In genomic region chr13:111491659-111492058, GRCh38 we compare ENCODE assay signal across 17 cellular contexts.
A peak's percentile ranks its signal among the peaks of the same experiment; 100 is the strongest.
DNase-seq lines count a peak whose midpoint lies in the region; ATAC-seq and TF ChIP-seq lines count a peak whose summit lies in the region.
"Had no signal": no experiment of that assay in that cellular context is flagged by ENCODE, and none has a peak within 500 bp of the region (broad histone marks: within the 10 kb centered on the region; RNA-seq: fewer than 3 reads in every experiment).

No MANE protein-coding gene starts in this region.

- H3K4me3 Mint-ChIP-seq in activated CD8-positive, alpha-beta memory T cell treated with anti-CD3 and anti-CD28 coated beads, Interleukin-2, amount 10 ng/mL, durations not matched to agents 7 days and 5 days, result no peak overlapping the region
- H3K4me3 Mint-ChIP-seq in type B pancreatic cell, result no peak overlapping the region
- H3K4me3 Mint-ChIP-seq: CD4-positive, alpha-beta T cell; H9 had no signal

- H3K27ac ChIP-seq in prostate gland, result no peak overlapping the region
- H3K27ac ChIP-seq: 22Rv1, A549, C4-2B had no signal

- no peak overlapping the region for H3K27ac Mint-ChIP-seq in activated CD8-positive, alpha-beta memory T cell treated with anti-CD3 and anti-CD28 coated beads, Interleukin-2, amount 10 ng/mL, durations not matched to agents 7 days and 5 days
- no peak overlapping the region for H3K27ac Mint-ChIP-seq in type B pancreatic cell
- H3K27ac Mint-ChIP-seq: CD4-positive, alpha-beta T cell; H9 had no signal

- no peak for TF ChIP-seq POLR2A in prostate gland (IDR thresholded peaks at IDR 0.05)

- H3K36me3 ChIP-seq in prostate gland, result no peaks in the 10 kb centered on the region

- no peaks in the 10 kb centered on the region for H3K27me3 ChIP-seq in prostate gland (replicated peaks; ENCODE audit: insufficient read depth)

- TF ChIP-seq CTCF in type B pancreatic cell (conservative IDR thresholded peaks at IDR 0.05) (no peak), prostate gland (IDR thresholded peaks at IDR 0.05) (no peak), omental fat pad (IDR thresholded peaks at IDR 0.05) (no peak)

- CTCF ChIA-PET in activated CD8-positive, alpha-beta memory T cell treated with anti-CD3 and anti-CD28 coated beads, Interleukin-2, amount 10 ng/mL, durations not matched to agents 7 days and 5 days (lab: Charles Lee), result no interaction called here

- no peaks in the 10 kb centered on the region for H3K9me3 ChIP-seq in prostate gland
- H3K9me3 ChIP-seq: A549 had no signal

- no peak for ATAC-seq in activated CD8-positive, alpha-beta memory T cell treated with anti-CD3 and anti-CD28 coated beads, Interleukin-2, amount 10 ng/mL, durations not matched to agents 7 days and 5 days
- ATAC-seq in sciatic nerve (no peak), omental fat pad (ENCODE audit: low FRiP score) (no peak)
- ATAC-seq: A549 had no signal

- no peaks in the 10 kb centered on the region for H3K27me3 Mint-ChIP-seq in activated CD8-positive, alpha-beta memory T cell treated with anti-CD3 and anti-CD28 coated beads, Interleukin-2, amount 10 ng/mL, durations not matched to agents 7 days and 5 days
- H3K27me3 Mint-ChIP-seq in type B pancreatic cell, result peaks cover 46% of the 10 kb centered on the region
- H3K27me3 Mint-ChIP-seq: CD4-positive, alpha-beta T cell had no signal

- DNase-seq in activated CD8-positive, alpha-beta memory T cell treated with anti-CD3 and anti-CD28 coated beads, Interleukin-2, amount 50 U/mL, for 4 hours, result peak; percentile 2
- no peak for DNase-seq in activated CD8-positive, alpha-beta memory T cell treated with anti-CD3 and anti-CD28 coated beads, Interleukin-2, amount 10 ng/mL, durations not matched to agents 7 days and 5 days
- DNase-seq in mesenteric fat pad (ENCODE audit: low spot score), result peak; percentile 65
- peak; percentile 15 for DNase-seq in sciatic nerve (ENCODE audit: low spot score)
- DNase-seq in type B pancreatic cell (ENCODE audit: extremely low spot score, unreplicated experiment), result peak; percentile 29
- DNase-seq in prostate gland (ENCODE audit: low spot score), result no peak
- no peak for DNase-seq in cerebellar nuclear complex (lab: John Stamatoyannopoulos, UW)
- no peak for DNase-seq in omental fat pad (ENCODE audit: low spot score)
- DNase-seq: AML-193; CD4-positive, alpha-beta T cell; GDM1; GOT3; H9 had no signal

- H3K9me3 Mint-ChIP-seq in activated CD8-positive, alpha-beta memory T cell treated with anti-CD3 and anti-CD28 coated beads, Interleukin-2, amount 10 ng/mL, durations not matched to agents 7 days and 5 days (ENCODE audit: low read depth), result peaks cover 4% of the 10 kb centered on the region
- H3K9me3 Mint-ChIP-seq in type B pancreatic cell, result peaks cover 5% of the 10 kb centered on the region

- no peak overlapping the region for H3K4me3 ChIP-seq in prostate gland
- H3K4me3 ChIP-seq: A549 had no signal

- H3K4me1 Mint-ChIP-seq in activated CD8-positive, alpha-beta memory T cell treated with anti-CD3 and anti-CD28 coated beads, Interleukin-2, amount 10 ng/mL, durations not matched to agents 7 days and 5 days, result no peaks in the 10 kb centered on the region
- no peaks in the 10 kb centered on the region for H3K4me1 Mint-ChIP-seq in type B pancreatic cell (ENCODE audit: unreplicated experiment)

- H3K4me1 ChIP-seq in prostate gland (replicated peaks), result no peaks in the 10 kb centered on the region
- H3K4me1 ChIP-seq: A549, Caco-2 had no signal

- intact Hi-C loops in sciatic nerve (cut with DNase I) (no loop called here), prostate gland (cut with DNase I) (no loop called here)

- 80% methylated on average over 10 of the region's 10 CpGs for WGBS in prostate gland

- H3K36me3 Mint-ChIP-seq in activated CD8-positive, alpha-beta memory T cell treated with anti-CD3 and anti-CD28 coated beads, Interleukin-2, amount 10 ng/mL, durations not matched to agents 7 days and 5 days, result no peaks in the 10 kb centered on the region
- no peaks in the 10 kb centered on the region for H3K36me3 Mint-ChIP-seq in type B pancreatic cell

Comparison
In these comparisons a context has a peak if more than half of its experiments do, and no peak if none do; other contexts are left out.
1. DNase-seq: peak in activated CD8-positive, alpha-beta memory T cell treated with anti-CD3 and anti-CD28 coated beads, Interleukin-2, amount 50 U/mL, for 4 hours (single experiment), mesenteric fat pad (single experiment), sciatic nerve (single experiment) and type B pancreatic cell (single experiment); none in activated CD8-positive, alpha-beta memory T cell treated with anti-CD3 and anti-CD28 coated beads, Interleukin-2, amount 10 ng/mL, durations not matched to agents 7 days and 5 days (single experiment), prostate gland (single experiment), cerebellar nuclear complex (0 of 2) and omental fat pad (single experiment).